18 cellular contexts compared by ENCODE assay signal in genomic region chr22:31508536-31508935, GRCh38. TPM values are rescaled to one million over a fixed set of nuclear protein-coding genes. Genes with fewer than 3 reads are reported as not detected.
DNase-seq lines count a peak whose midpoint lies in the region; ATAC-seq, FAIRE-seq and TF ChIP-seq lines count a peak whose summit lies in the region.
"Had no signal": no experiment of that assay in that cellular context is flagged by ENCODE, and none has a peak within 500 bp of the region (broad histone marks: within the 10 kb centered on the region; RNA-seq: fewer than 3 reads in every experiment).

No MANE protein-coding gene starts in this region.

- peaks cover 23 to 70% (median 45%) of the 10 kb centered on the region in 4 donors for H3K4me1 Mint-ChIP-seq in CD4-positive, CD25-positive, alpha-beta regulatory T cell
- no peaks in the 10 kb centered on the region for H3K4me1 Mint-ChIP-seq in mesothelial cell of epicardium

- no peaks in the 10 kb centered on the region for H3K27me3 ChIP-seq in CD4-positive, CD25-positive, alpha-beta regulatory T cell (ENCODE audit: control insufficient read depth, insufficient read depth, low read length)

- no peaks in the 10 kb centered on the region for H3K27me3 Mint-ChIP-seq in CD4-positive, CD25-positive, alpha-beta regulatory T cell
- no peaks in the 10 kb centered on the region for H3K27me3 Mint-ChIP-seq in mesothelial cell of epicardium (ENCODE audit: low read depth)

- peak overlapping the region in 3 of 4 donors; percentile 27 to 61 (median 37) for H3K4me3 Mint-ChIP-seq in CD4-positive, CD25-positive, alpha-beta regulatory T cell
- H3K4me3 Mint-ChIP-seq in mesothelial cell of epicardium: no peak overlapping the region

- H3K36me3 Mint-ChIP-seq in CD4-positive, CD25-positive, alpha-beta regulatory T cell: peaks cover 43% of the 10 kb centered on the region
- peaks cover 26 to 63% of the 10 kb centered on the region in 2 donors for H3K36me3 Mint-ChIP-seq in activated naive CD4-positive, alpha-beta T cell treated with anti-CD3 and anti-CD28 coated beads, Interleukin-2, amount 50 U/mL, for 72 hours
- H3K36me3 Mint-ChIP-seq in mesothelial cell of epicardium: peaks cover 33% of the 10 kb centered on the region

- peaks cover 10% of the 10 kb centered on the region for H3K4me1 ChIP-seq in CD4-positive, CD25-positive, alpha-beta regulatory T cell (ENCODE audit: control insufficient read depth, insufficient read depth, low read length, poor library complexity, severe bottlenecking)
- H3K4me1 ChIP-seq: A549 had no signal

- no peak overlapping the region for H3K27ac ChIP-seq in CD4-positive, CD25-positive, alpha-beta regulatory T cell (ENCODE audit: insufficient read depth, low read length, poor library complexity, severe bottlenecking)
- H3K27ac ChIP-seq: A549, KMS-11 had no signal

- DNase-seq in activated CD8-positive, alpha-beta memory T cell treated with anti-CD3 and anti-CD28 coated beads for 24 hours: peak; percentile 15
- no peak for DNase-seq in activated CD8-positive, alpha-beta memory T cell treated with anti-CD3 and anti-CD28 coated beads, Interleukin-2, amount 50 U/mL, for 48 hours
- DNase-seq in CD4-positive, CD25-positive, alpha-beta regulatory T cell: no peak
- DNase-seq in GM19239 (ENCODE audit: insufficient read length, low spot score) (no peak), LoVo (ENCODE audit: low spot score) (no peak), mesothelial cell of epicardium (ENCODE audit: low spot score in 2 of 2, unreplicated experiment in 2 of 2) (no peak)
- no peak for DNase-seq in activated naive CD4-positive, alpha-beta T cell treated with anti-CD3 and anti-CD28 coated beads, Interleukin-2, amount 50 U/mL, for 72 hours (ENCODE audit: low spot score in 2 of 2)
- DNase-seq: C1 segment of cervical spinal cord, Calu3, DMS53, NCI-H1092, NCI-H510A treated with DMSO at 0.1 percent for 48 hours, NCI-H82, PC-3 had no signal

- ATAC-seq in CD4-positive, CD25-positive, alpha-beta regulatory T cell (ENCODE audit: low read depth in 2 of 2): no peak
- ATAC-seq in activated naive CD4-positive, alpha-beta T cell treated with anti-CD3 and anti-CD28 coated beads, Interleukin-2, amount 50 U/mL, for 72 hours: peak in 1 of 2 donors; percentile 26
- ATAC-seq in HG03139 (IDR thresholded peaks at IDR 0.05; ENCODE audit: unreplicated experiment): no peak
- ATAC-seq: A549, PC-3 had no signal

- peak overlapping the region in 2 of 3 donors; percentile 20 to 84 for H3K27ac Mint-ChIP-seq in CD4-positive, CD25-positive, alpha-beta regulatory T cell
- peak overlapping the region; percentile 62 for H3K27ac Mint-ChIP-seq in activated naive CD4-positive, alpha-beta T cell treated with anti-CD3 and anti-CD28 coated beads, Interleukin-2, amount 50 U/mL, for 72 hours
- H3K27ac Mint-ChIP-seq in mesothelial cell of epicardium: no peak overlapping the region

- FAIRE-seq in GM19239 (lab: Jason Lieb, UNC): peak; percentile 62
- FAIRE-seq: A549, H54 had no signal

- peaks cover 52% of the 10 kb centered on the region for H3K36me3 ChIP-seq in CD4-positive, CD25-positive, alpha-beta regulatory T cell (ENCODE audit: control insufficient read depth, insufficient read depth, low read length)

- H3K9me3 ChIP-seq in CD4-positive, CD25-positive, alpha-beta regulatory T cell (ENCODE audit: control insufficient read depth in 2 of 2, low read length in 2 of 2): peaks cover 0 to 2% of the 10 kb centered on the region in 2 experiments
- H3K9me3 ChIP-seq: A549 had no signal

- H3K4me3 ChIP-seq in CD4-positive, CD25-positive, alpha-beta regulatory T cell (ENCODE audit: low read depth, low read length): no peak overlapping the region
- H3K4me3 ChIP-seq: A549 had no signal

- peaks cover 0 to 6% (median 0%) of the 10 kb centered on the region in 7 donors for H3K9me3 Mint-ChIP-seq in CD4-positive, CD25-positive, alpha-beta regulatory T cell
- no peaks in the 10 kb centered on the region for H3K9me3 Mint-ChIP-seq in activated naive CD4-positive, alpha-beta T cell treated with anti-CD3 and anti-CD28 coated beads, Interleukin-2, amount 50 U/mL, for 72 hours
- H3K9me3 Mint-ChIP-seq in mesothelial cell of epicardium: peaks cover 13% of the 10 kb centered on the region

- no peak for TF ChIP-seq CTCF in mesothelial cell of epicardium (IDR thresholded peaks at IDR 0.05; ENCODE audit: unreplicated experiment)

RNA-seq across cellular contexts. Expression of gene SFI1, which starts 12.2 kb away (rescaled TPM):
- 300 TPM for total RNA-seq in CD4-positive, CD25-positive, alpha-beta regulatory T cell
- polyA plus RNA-seq in CD4-positive, CD25-positive, alpha-beta regulatory T cell: 10 to 100 TPM; 18.6 to 36.1 (median 28.0) TPM
- total RNA-seq in activated naive CD4-positive, alpha-beta T cell treated with anti-CD3 and anti-CD28 coated beads, Interleukin-2, amount 50 U/mL, for 72 hours: 100 to 1,000 TPM; 259 to 290 TPM
- 38.7 to 46.1 TPM (median 45.7 TPM) in 3 replicates for total RNA-seq in mesothelial cell of epicardium

RNA-seq across cellular contexts. Expression of gene EIF4ENIF1, which starts 18.9 kb away (rescaled TPM):
- 26.6 TPM for total RNA-seq in CD4-positive, CD25-positive, alpha-beta regulatory T cell
- polyA plus RNA-seq in CD4-positive, CD25-positive, alpha-beta regulatory T cell: 10 to 100 TPM in 3 of 4 donors, 1 to 10 TPM in 1; 9.3 to 14.6 (median 10.9) TPM
- 10 to 100 TPM; 36.5 to 49.5 TPM for total RNA-seq in activated naive CD4-positive, alpha-beta T cell treated with anti-CD3 and anti-CD28 coated beads, Interleukin-2, amount 50 U/mL, for 72 hours
- 41.0 to 44.4 TPM (median 44.1 TPM) in 3 replicates for total RNA-seq in mesothelial cell of epicardium
